ENCODE assay signal across 17 cellular contexts in the genomic region with DNA sequence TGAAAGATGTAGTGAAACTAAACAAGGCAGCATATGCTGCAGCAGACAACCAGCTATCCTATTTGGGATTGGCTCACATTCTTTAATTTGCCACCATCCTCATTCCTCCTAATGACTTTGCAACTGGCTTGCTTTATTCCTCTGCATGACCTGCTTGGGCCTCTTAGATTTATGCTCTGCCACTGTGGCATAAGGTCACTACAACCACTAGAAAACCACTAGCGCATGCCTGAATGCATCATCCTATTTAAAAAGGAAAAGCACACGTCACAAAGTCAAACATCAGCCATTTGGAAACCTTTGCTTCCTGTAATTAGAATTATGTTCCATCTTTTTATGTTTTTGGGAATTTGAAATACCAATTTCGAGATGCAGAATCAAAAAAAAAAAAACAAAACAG. TPM values are rescaled to one million over a fixed set of nuclear protein-coding genes. Genes with fewer than 3 reads are reported as not detected.
DNase-seq lines count a peak whose midpoint lies in the region; TF ChIP-seq lines count a peak whose summit lies in the region.
"Had no signal": no experiment of that assay in that cellular context is flagged by ENCODE, and none has a peak within 500 bp of the region (broad histone marks: within the 10 kb centered on the region; RNA-seq: fewer than 3 reads in every experiment).

No MANE protein-coding gene starts in this region.

- no peak for TF ChIP-seq CTCF in AG10803 (conservative IDR thresholded peaks at IDR 0.05; ENCODE audit: low read length)

- DNase-seq in AG10803 (ENCODE audit: low read depth) (peak; percentile 64), HT1080 (ENCODE audit: low read depth) (peak; percentile 41), SHP77 (lab: John Stamatoyannopoulos, UW) (peak; percentile 37 to 70), iris pigment epithelial cell (ENCODE audit: low read depth) (peak; percentile 2), nucleus accumbens (lab: John Stamatoyannopoulos, UW) (no peak), UCSD-AML1 (lab: John Stamatoyannopoulos, UW; ENCODE audit: unreplicated experiment) (no peak), SKM-1 (lab: John Stamatoyannopoulos, UW; ENCODE audit: unreplicated experiment) (no peak), cerebellar cortex (ENCODE audit: low spot score) (no peak)
- DNase-seq: activated CD8-positive, alpha-beta memory T cell treated with anti-CD3 and anti-CD28 coated beads, Interleukin-2, amount 50 U/mL, for 4 hours; body of pancreas; erythroblast; hippocampal formation; KBM-7; left cardiac atrium; NCI-H446 treated with DMSO at 0.1 percent for 48 hours; ovary; small intestine had no signal

- H3K4me3 ChIP-seq in AG10803 (ENCODE audit: low read length), result no peak overlapping the region
- H3K4me3 ChIP-seq: body of pancreas, ovary had no signal

RNA-seq across cellular contexts. Expression of a gene that starts 40.8 kb away (rescaled TPM):
- 0.03 TPM in 1 of 2 replicates, not detected in the other for total RNA-seq in HT1080 (2014; rRNA removed; shearing (Covaris generic))
- polyA plus RNA-seq in HT1080 (2015; cell fraction: cytosol; rRNA removed), result 0.31 TPM in 1 of 2 replicates, not detected in the other
- polyA plus RNA-seq in HT1080 (2015; cell fraction: nucleus; rRNA removed), result 0.04 TPM in 1 of 2 replicates, not detected in the other

Comparison
In these comparisons a context has a peak if more than half of its experiments do, and no peak if none do; other contexts are left out.
1. DNase-seq: peak in AG10803 (single experiment), HT1080 (single experiment), SHP77 (2 of 2) and iris pigment epithelial cell (single experiment); none in nucleus accumbens (0 of 56), UCSD-AML1 (single experiment), SKM-1 (single experiment) and cerebellar cortex (single experiment).